8 cellular contexts compared by ENCODE assay signal in genomic region chr6:26457796-26458688, GRCh38. TPM values are rescaled to one million over a fixed set of nuclear protein-coding genes. Genes with fewer than 3 reads are reported as not detected.
DNase-seq lines count a peak whose midpoint lies in the region; ATAC-seq and TF ChIP-seq lines count a peak whose summit lies in the region.

TSS of gene BTN2A1 (plus strand) at chr6:26457955. CDS start at chr6:26458637, 682 bp downstream.

- H3K4me3 ChIP-seq in CD4-positive, alpha-beta memory T cell (ENCODE audit: low read length in 2 of 2) = peak within 1 kb of the TSS; percentile 90 to 95
- H3K4me3 ChIP-seq in ectodermal cell (ENCODE audit: insufficient read depth, low read depth, low read length) = peak within 1 kb of the TSS; percentile 64
- peak within 1 kb of the TSS; percentile 98 for H3K4me3 ChIP-seq in lower leg skin (ENCODE audit: low read depth, poor library complexity, severe bottlenecking)

- H3K9me3 ChIP-seq in CD4-positive, alpha-beta memory T cell (ENCODE audit: control insufficient read depth in 1 of 2, low read length in 2 of 2) = no peaks in the 10 kb centered on the region
- H3K9me3 ChIP-seq in ectodermal cell (ENCODE audit: control insufficient read depth, low read length) = no peaks in the 10 kb centered on the region

- peaks cover 47% of the 10 kb centered on the region for H3K4me1 ChIP-seq in CD4-positive, alpha-beta memory T cell (ENCODE audit: insufficient read depth, low read length)
- no peaks in the 10 kb centered on the region for H3K4me1 ChIP-seq in ectodermal cell (ENCODE audit: control insufficient read depth, insufficient read depth, low read length)

- CTCF ChIA-PET in CD4-positive, alpha-beta memory T cell (lab: Charles Lee; ENCODE audit: partially characterized antibody) = interaction anchor here (1.2 kb wide), 1 partner anchor 9 kb away, joined by 3 read pairs; no protein-coding TSS in a partner anchor

- ATAC-seq in GM19455 (IDR thresholded peaks at IDR 0.05; ENCODE audit: unreplicated experiment) = peak; percentile 92
- peak; percentile 48 for ATAC-seq in HG03575 (IDR thresholded peaks at IDR 0.05; ENCODE audit: extremely low read depth, insufficient number of reproducible peaks, low FRiP score, unreplicated experiment)

- H3K27me3 ChIP-seq in CD4-positive, alpha-beta memory T cell (ENCODE audit: insufficient read depth, low read length) = no peaks in the 10 kb centered on the region
- H3K27me3 ChIP-seq in ectodermal cell (ENCODE audit: control insufficient read depth, insufficient read depth, low read length, poor library complexity, severe bottlenecking) = no peaks in the 10 kb centered on the region

- WGBS in ectodermal cell, 2 experiments = 0 to 2% methylated on average over 30 to 31 of the region's 31 CpGs
- WGBS in lower leg skin, 2 donors = 0 to 1% methylated on average over 31 of the region's 31 CpGs

- H3K4me1 Mint-ChIP-seq in CD4-positive, alpha-beta memory T cell = peaks cover 44 to 73% (median 57%) of the 10 kb centered on the region in 4 donors

- TF ChIP-seq CTCF in lower leg skin (IDR thresholded peaks at IDR 0.05) = no peak

- H3K36me3 ChIP-seq in CD4-positive, alpha-beta memory T cell (ENCODE audit: insufficient read depth, low read length) = peaks cover 30% of the 10 kb centered on the region
- H3K36me3 ChIP-seq in ectodermal cell (ENCODE audit: control insufficient read depth, insufficient read depth, low read length) = peaks cover 3% of the 10 kb centered on the region

- H3K27me3 Mint-ChIP-seq in CD4-positive, alpha-beta memory T cell = no peaks in the 10 kb centered on the region

- H3K4me3 Mint-ChIP-seq in CD4-positive, alpha-beta memory T cell = peak within 1 kb of the TSS; percentile 96 to 100 (median 98)

- peak; percentile 76 to 86 (median 78) for DNase-seq in CD4-positive, alpha-beta memory T cell
- peak; percentile 96 for DNase-seq in NCI-H82 (lab: John Stamatoyannopoulos, UW)
- DNase-seq in activated CD4-positive, alpha-beta T cell treated with anti-CD3 and anti-CD28 coated beads, Interleukin-2, amount 50 U/mL, for 48 hours = peak; percentile 59 to 72
- peak; percentile 91 to 94 for DNase-seq in lower leg skin (ENCODE audit: low spot score in 2 of 2)
- peak; percentile 76 for DNase-seq in stimulated activated CD4-positive, alpha-beta T cell treated with anti-CD3 and anti-CD28 coated beads, Interleukin-4, amount 100 ng/mL, for 24 hours

- H3K36me3 Mint-ChIP-seq in CD4-positive, alpha-beta memory T cell = peaks cover 42 to 64% of the 10 kb centered on the region in 2 donors

- H3K27ac ChIP-seq in CD4-positive, alpha-beta memory T cell (ENCODE audit: low read depth, low read length) = peak within 1 kb of the TSS; percentile 85
- H3K27ac ChIP-seq in ectodermal cell (ENCODE audit: insufficient read depth, low read depth, low read length, poor library complexity, severe bottlenecking) = peak within 1 kb of the TSS; percentile 52

- POLR2A ChIA-PET in CD4-positive, alpha-beta memory T cell (lab: Charles Lee; ENCODE audit: partially characterized antibody) = interaction anchor here (0.6 to 2.6 kb wide), 8 partner anchors 10 to 82 kb away, joined by 3 to 19 read pairs (median 4); partner anchors contain the start of genes BTN2A2, BTN3A3 and HMGN4

- intact Hi-C loops in CD4-positive, alpha-beta memory T cell (cut with micrococcal nuclease) = loop anchor here (1.0 to 5.0 kb wide), 6 partner anchors 16 to 91 kb away; partner anchors contain the start of genes BTN3A2, BTN3A3 and HMGN4
- intact Hi-C loops in lower leg skin (cut with DNase I; ENCODE audit: low total_unique reads) = no loop called here

- H3K9me3 Mint-ChIP-seq in CD4-positive, alpha-beta memory T cell = no peaks in the 10 kb centered on the region

- peak within 1 kb of the TSS; percentile 91 to 99 (median 98) for H3K27ac Mint-ChIP-seq in CD4-positive, alpha-beta memory T cell

- no peak for TF ChIP-seq POLR2A in lower leg skin (IDR thresholded peaks at IDR 0.05)

RNA-seq across cellular contexts. Expression of gene BTN2A1, which starts in this region (rescaled TPM):
- 10 to 100 TPM; 57.0 to 62.8 TPM for total RNA-seq in CD4-positive, alpha-beta memory T cell
- polyA plus RNA-seq in CD4-positive, alpha-beta memory T cell = 10 to 100 TPM; 10.9 to 15.9 TPM
- polyA plus RNA-seq in ectodermal cell (2013, experiment 1 of 4) = 16.6 TPM
- polyA plus RNA-seq in ectodermal cell (2013, experiment 2 of 4) = 15.5 TPM
- 12.2 TPM for polyA plus RNA-seq in ectodermal cell (2013, experiment 3 of 4)
- 13.1 TPM for polyA plus RNA-seq in ectodermal cell (2013, experiment 4 of 4)
- 10 to 100 TPM in 3 of 4 donors, 1 to 10 TPM in 1; 9.9 to 16.4 (median 12.0) TPM for total RNA-seq in lower leg skin

Comparison
In these comparisons a context has a peak if more than half of its experiments do, and no peak if none do; other contexts are left out.
1. Peak in every context shown above with its lines: DNase-seq, ATAC-seq, H3K4me3 ChIP-seq and H3K27ac ChIP-seq.